ENCODE assay signal across 9 cellular contexts in genomic region chr5:59496524-59497134, GRCh38.
A peak's percentile ranks its signal among the peaks of the same experiment; 100 is the strongest.
DNase-seq lines count a peak whose midpoint lies in the region; ATAC-seq, FAIRE-seq and TF ChIP-seq lines count a peak whose summit lies in the region.
"Had no signal": no experiment of that assay in that cellular context is flagged by ENCODE, and none has a peak within 500 bp of the region (broad histone marks: within the 10 kb centered on the region; RNA-seq: fewer than 3 reads in every experiment).

No MANE protein-coding gene starts in this region.

- H3K4me3 ChIP-seq in spleen = no peak overlapping the region

- no peak overlapping the region for H3K27ac ChIP-seq in spleen

- no peak for TF ChIP-seq POLR2A in spleen (IDR thresholded peaks at IDR 0.05)

- H3K9me3 ChIP-seq in spleen = no peaks in the 10 kb centered on the region

- no peaks in the 10 kb centered on the region for H3K36me3 ChIP-seq in spleen

- intact Hi-C loops in Right ventricle myocardium inferior (cut with DNase I) = no loop called here
- intact Hi-C loops in Right ventricle myocardium superior (cut with DNase I) = no loop called here
- intact Hi-C loops in spleen (cut with DNase I; ENCODE audit: low total_unique reads) = no loop called here

- peak in 3 of 11 experiments; percentile 7 to 24 (median 18) for TF ChIP-seq CTCF in spleen (IDR thresholded peaks at IDR 0.05 in 8 of 11, conservative IDR thresholded peaks at IDR 0.05 in 3 of 11)

- H3K4me1 ChIP-seq in spleen = no peaks in the 10 kb centered on the region

- in situ Hi-C loops in T47D (cut with HindIII; ENCODE audit: low pct_unique_long_range_greater_than_20kb, low sequenced_read_pairs) (no loop called here), ACHN (cut with HindIII; ENCODE audit: low pct_ligation_motif_present, low pct_unique_long_range_greater_than_20kb, low sequenced_read_pairs) (no loop called here)

- FAIRE-seq in frontal cortex (lab: Jason Lieb, UNC) = no peak

- WGBS in spleen, 5 donors = 83 to 95% (median 90%) methylated on average over 17 of the region's 17 CpGs

- ATAC-seq in Right ventricle myocardium inferior = no peak
- ATAC-seq in Right ventricle myocardium superior (ENCODE audit: poor library complexity) = no peak
- ATAC-seq in HG03469 (IDR thresholded peaks at IDR 0.05; ENCODE audit: unreplicated experiment) = peak; percentile 72
- ATAC-seq in activated CD4-positive, CD25-positive, alpha-beta regulatory T cell treated with anti-CD3 and anti-CD28 coated beads, Interleukin-2, amount 50 U/mL, for 24 hours = no peak

- DNase-seq in Right ventricle myocardium inferior (ENCODE audit: missing footprints) = peak; percentile 37
- no peak for DNase-seq in Right ventricle myocardium superior
- DNase-seq in T47D (ENCODE audit: low read depth in 1 of 2, low spot score in 1 of 2) = peak; percentile 22 to 63
- peak; percentile 54 for DNase-seq in spleen
- no peak for DNase-seq in ACHN
- no peak for DNase-seq in frontal cortex (ENCODE audit: low spot score in 2 of 2)
- DNase-seq: SHP77 treated with DMSO at 0.1 percent for 48 hours had no signal

- H3K27me3 ChIP-seq in spleen (replicated peaks in 1 of 7) = no peaks in the 10 kb centered on the region

Comparison
In these comparisons a context has a peak if more than half of its experiments do, and no peak if none do; other contexts are left out.
1. DNase-seq: peak in Right ventricle myocardium inferior (single experiment), T47D (2 of 2) and spleen (single experiment); none in Right ventricle myocardium superior (single experiment), ACHN (single experiment) and frontal cortex (0 of 2).